7 cellular contexts compared by ENCODE assay signal in the genomic region with DNA sequence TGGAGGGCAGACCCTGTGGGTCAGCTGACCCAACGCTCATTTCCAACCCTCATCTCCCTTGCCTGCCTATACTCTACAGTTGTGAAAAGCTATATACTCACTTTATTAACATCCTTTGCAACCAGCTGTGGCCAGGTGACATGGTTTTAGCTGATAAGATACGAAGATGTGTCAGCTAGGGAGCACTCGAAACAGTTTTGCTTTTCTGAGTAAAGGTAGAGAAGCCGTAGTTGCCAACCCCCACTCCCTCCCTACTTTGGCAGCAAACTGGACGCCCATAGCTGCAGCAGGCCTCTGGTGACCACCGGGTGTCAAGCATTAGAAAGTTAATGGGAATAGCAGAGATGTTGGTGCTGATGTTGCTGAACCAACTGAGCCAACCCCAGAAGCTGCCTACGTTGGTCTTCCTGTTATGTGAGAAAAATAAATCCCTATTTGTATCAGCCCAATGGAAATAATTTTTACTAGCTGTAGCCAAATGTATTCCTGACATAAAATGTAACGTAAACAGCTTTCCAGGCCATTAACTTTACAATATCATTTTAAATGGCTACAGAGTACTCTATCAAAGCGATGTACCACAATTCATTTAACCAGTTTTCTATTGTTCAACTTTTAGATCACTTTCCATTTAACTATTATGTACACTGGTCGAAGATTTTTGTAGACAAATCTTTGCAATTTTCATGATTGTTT.
"Had no signal": no experiment of that assay in that cellular context is flagged by ENCODE, and none has a peak within 500 bp of the region (broad histone marks: within the 10 kb centered on the region; RNA-seq: fewer than 3 reads in every experiment).

No MANE protein-coding gene starts in this region.

- FAIRE-seq: G401.6, GM12878, GM12892, GM18507, GM19239 had no signal

- DNase-seq: GDM1, GF-D8 had no signal

- H3K4me3 ChIP-seq: GM12878 had no signal

- ATAC-seq: GM12878 had no signal
